10 cellular contexts compared by ENCODE assay signal in the genomic region with DNA sequence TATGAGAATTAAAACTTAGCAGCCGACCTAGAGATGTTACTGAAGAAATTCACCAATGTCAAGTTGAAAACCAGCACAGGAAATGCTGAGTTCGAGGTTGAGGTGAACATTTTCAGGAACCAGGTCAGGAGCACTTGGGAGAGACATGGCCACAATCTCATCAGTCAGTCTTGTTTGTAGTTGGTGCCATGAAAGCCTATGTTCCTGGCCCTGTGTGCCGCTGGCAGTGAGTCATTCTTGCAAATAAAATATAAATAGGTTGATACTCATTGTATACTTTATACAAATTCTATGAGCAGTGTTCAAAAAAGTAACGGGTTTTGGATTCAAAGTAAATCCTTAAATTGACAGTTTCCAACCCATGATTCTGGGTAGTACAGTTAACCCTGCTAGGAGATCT.
DNase-seq lines count a peak whose midpoint lies in the region.
"Had no signal": no experiment of that assay in that cellular context is flagged by ENCODE, and none has a peak within 500 bp of the region (broad histone marks: within the 10 kb centered on the region; RNA-seq: fewer than 3 reads in every experiment).

No MANE protein-coding gene starts in this region.

- H3K27ac Mint-ChIP-seq in T-helper 1 cell treated with Interleukin-12 subunit alpha and Interleukin-12 subunit beta and Interleukin-4 antibody, amounts not matched to agents 30 μg/mL and 1 μg/mL, for 36 hours, result no peak overlapping the region

- DNase-seq in T-helper 1 cell (no peak), RKO (ENCODE audit: low spot score) (peak; percentile 64), epithelial cell of prostate (ENCODE audit: low read depth, low spot score) (no peak), skeletal muscle cell (ENCODE audit: low read depth) (no peak), superior temporal gyrus (ENCODE audit: extremely low spot score) (no peak), SKM-1 (lab: John Stamatoyannopoulos, UW; ENCODE audit: unreplicated experiment) (no peak), HuH-7 (ENCODE audit: low spot score) (no peak)
- DNase-seq: effector CD8-positive, alpha-beta T cell; stimulated activated CD4-positive, alpha-beta T cell treated with anti-CD3 and anti-CD28 coated beads, Interleukin-12 subunit alpha, Interleukin-12 subunit beta, amount 100 ng/mL, for 4 hours had no signal

- H3K27ac ChIP-seq in epithelial cell of prostate, result peak overlapping the region; percentile 46

- no peaks in the 10 kb centered on the region for H3K9me3 Mint-ChIP-seq in T-helper 1 cell treated with Interleukin-12 subunit alpha and Interleukin-12 subunit beta and Interleukin-4 antibody, amounts not matched to agents 30 μg/mL and 1 μg/mL, for 36 hours

- H3K4me3 ChIP-seq in skeletal muscle cell (ENCODE audit: low read depth, low read length), result peak overlapping the region; percentile 80

- peaks cover 37% of the 10 kb centered on the region for H3K4me1 Mint-ChIP-seq in T-helper 1 cell treated with Interleukin-12 subunit alpha and Interleukin-12 subunit beta and Interleukin-4 antibody, amounts not matched to agents 30 μg/mL and 1 μg/mL, for 36 hours (ENCODE audit: low read depth)

- peaks cover 2% of the 10 kb centered on the region for H3K36me3 Mint-ChIP-seq in T-helper 1 cell treated with Interleukin-12 subunit alpha and Interleukin-12 subunit beta and Interleukin-4 antibody, amounts not matched to agents 30 μg/mL and 1 μg/mL, for 36 hours (ENCODE audit: low read depth)

- H3K4me3 Mint-ChIP-seq in T-helper 1 cell treated with Interleukin-12 subunit alpha and Interleukin-12 subunit beta and Interleukin-4 antibody, amounts not matched to agents 30 μg/mL and 1 μg/mL, for 36 hours, result peak overlapping the region; percentile 83

- no peaks in the 10 kb centered on the region for H3K27me3 Mint-ChIP-seq in T-helper 1 cell treated with Interleukin-12 subunit alpha and Interleukin-12 subunit beta and Interleukin-4 antibody, amounts not matched to agents 30 μg/mL and 1 μg/mL, for 36 hours (ENCODE audit: low read depth)
